ENCODE assay signal across 25 cellular contexts in genomic region chr17:27590864-27591263, GRCh38. TPM values are rescaled to one million over a fixed set of nuclear protein-coding genes. Genes with fewer than 3 reads are reported as not detected.
DNase-seq lines count a peak whose midpoint lies in the region; ATAC-seq and TF ChIP-seq lines count a peak whose summit lies in the region.
"Had no signal": no experiment of that assay in that cellular context is flagged by ENCODE, and none has a peak within 500 bp of the region (broad histone marks: within the 10 kb centered on the region; RNA-seq: fewer than 3 reads in every experiment).

No MANE protein-coding gene starts in this region.

- no peaks in the 10 kb centered on the region for H3K9me3 Mint-ChIP-seq in activated naive CD4-positive, alpha-beta T cell treated with anti-CD3 and anti-CD28 coated beads, Interleukin-2, amount 50 U/mL, for 72 hours
- H3K9me3 Mint-ChIP-seq in activated naive CD4-positive, alpha-beta T cell treated with anti-CD3 and anti-CD28 coated beads, Interleukin-2, amount 10 ng/mL, durations not matched to agents 7 days and 5 days = no peaks in the 10 kb centered on the region
- H3K9me3 Mint-ChIP-seq in H9 (no peaks in the 10 kb centered on the region), chondrocyte (ENCODE audit: low read depth) (no peaks in the 10 kb centered on the region)
- H3K9me3 Mint-ChIP-seq in stimulated activated effector memory CD8-positive, alpha-beta T cell treated with anti-CD3 and anti-CD28 coated beads, Interleukin-12 subunit alpha, Interleukin-12 subunit beta, amount 100 ng/mL, for 72 hours = no peaks in the 10 kb centered on the region
- H3K9me3 Mint-ChIP-seq: CD8-positive, alpha-beta memory T cell had no signal

- no peak overlapping the region for H4K5ac ChIP-seq in H9 (ENCODE audit: insufficient read length, low read depth, low read length)

- no peak overlapping the region for H2BK5ac ChIP-seq in H9 (ENCODE audit: insufficient read length, low read length)

- no peak for TF ChIP-seq CTCF in H9 (conservative IDR thresholded peaks at IDR 0.05)
- TF ChIP-seq CTCF in chondrocyte (IDR thresholded peaks at IDR 0.05) = no peak
- no peak for TF ChIP-seq CTCF in GM10248 (IDR thresholded peaks at IDR 0.05; ENCODE audit: control extremely low read depth, extremely low read depth, low read depth, missing control alignments)
- no peak for TF ChIP-seq CTCF in lower lobe of right lung (IDR thresholded peaks at IDR 0.05)

- no peaks in the 10 kb centered on the region for H3K27me3 Mint-ChIP-seq in activated naive CD4-positive, alpha-beta T cell treated with anti-CD3 and anti-CD28 coated beads, Interleukin-2, amount 10 ng/mL, durations not matched to agents 7 days and 5 days
- H3K27me3 Mint-ChIP-seq in H9 (ENCODE audit: low read depth) = no peaks in the 10 kb centered on the region
- no peaks in the 10 kb centered on the region for H3K27me3 Mint-ChIP-seq in chondrocyte (ENCODE audit: low read depth)
- H3K27me3 Mint-ChIP-seq: CD8-positive, alpha-beta memory T cell had no signal

- CTCF ChIA-PET in activated naive CD4-positive, alpha-beta T cell treated with anti-CD3 and anti-CD28 coated beads, Interleukin-2, amount 10 ng/mL, durations not matched to agents 7 days and 5 days (lab: Charles Lee) = interaction anchor here (0.8 to 1.5 kb wide), 4 partner anchors 9 to 20 kb away, joined by 3 to 6 read pairs (median 4); no protein-coding TSS in a partner anchor
- CTCF ChIA-PET in GM10248 (lab: Yijun Ruan, JAX) = interaction anchor here (1.4 to 10.1 kb wide), 4 partner anchors 11 to 354 kb away, joined by 3 to 140 read pairs (median 3); no protein-coding TSS in a partner anchor

- no peaks in the 10 kb centered on the region for H3K23me2 ChIP-seq in H9 (ENCODE audit: insufficient read length, low read depth, low read length, poor library complexity, severe bottlenecking)

- H3K23ac ChIP-seq in H9 (ENCODE audit: insufficient read length, low read depth, low read length) = no peak overlapping the region

- peaks cover 80% of the 10 kb centered on the region for H3K36me3 ChIP-seq in lower lobe of right lung
- H3K36me3 ChIP-seq: HAP-1, MG63 had no signal

- no peaks in the 10 kb centered on the region for H3K9me3 ChIP-seq in H9 (ENCODE audit: control insufficient read depth, low read depth, low read length)
- H3K9me3 ChIP-seq in lower lobe of right lung = no peaks in the 10 kb centered on the region
- H3K9me3 ChIP-seq: A549, HAP-1, MG63 had no signal

- no peaks in the 10 kb centered on the region for H3K27me3 ChIP-seq in H9 (ENCODE audit: insufficient read depth, low read length)
- no peaks in the 10 kb centered on the region for H3K27me3 ChIP-seq in lower lobe of right lung (ENCODE audit: low read depth)
- H3K27me3 ChIP-seq: MG63 had no signal

- WGBS in H9 (ENCODE audit: extremely low coverage, insufficient read length, low lambda C conversion rate) = no CpG with 5 or more reads among the region's 3 CpGs

- no peak overlapping the region for H2AFZ ChIP-seq in H9 (ENCODE audit: low read length)
- H2AFZ ChIP-seq: GM23248 had no signal

- H3K4me3 Mint-ChIP-seq in activated naive CD4-positive, alpha-beta T cell treated with anti-CD3 and anti-CD28 coated beads, Interleukin-2, amount 10 ng/mL, durations not matched to agents 7 days and 5 days = no peak overlapping the region
- H3K4me3 Mint-ChIP-seq in H9 (no peak overlapping the region), chondrocyte (ENCODE audit: unreplicated experiment) (no peak overlapping the region)
- H3K4me3 Mint-ChIP-seq in stimulated activated effector memory CD8-positive, alpha-beta T cell treated with anti-CD3 and anti-CD28 coated beads, Interleukin-12 subunit alpha, Interleukin-12 subunit beta, amount 100 ng/mL, for 72 hours = no peak overlapping the region
- H3K4me3 Mint-ChIP-seq: CD8-positive, alpha-beta memory T cell had no signal

- no peak overlapping the region for H2BK120ac ChIP-seq in H9 (ENCODE audit: low read depth, low read length, poor library complexity, severe bottlenecking)

- no peak overlapping the region for H3K4me2 ChIP-seq in H9 (ENCODE audit: insufficient read depth, insufficient read length, low read length)
- H3K4me2 ChIP-seq: A549 had no signal

- no peak for ATAC-seq in activated naive CD4-positive, alpha-beta T cell treated with anti-CD3 and anti-CD28 coated beads, Interleukin-2, amount 50 U/mL, for 72 hours
- ATAC-seq in stimulated activated effector memory CD8-positive, alpha-beta T cell treated with anti-CD3 and anti-CD28 coated beads, Interleukin-12 subunit alpha, Interleukin-12 subunit beta, amount 100 ng/mL, for 72 hours = no peak
- ATAC-seq in lower lobe of right lung = no peak
- ATAC-seq: A549, PC-3 had no signal

- H3K27ac Mint-ChIP-seq in activated naive CD4-positive, alpha-beta T cell treated with anti-CD3 and anti-CD28 coated beads, Interleukin-2, amount 50 U/mL, for 72 hours = peak overlapping the region; percentile 55 to 86
- H3K27ac Mint-ChIP-seq in activated naive CD4-positive, alpha-beta T cell treated with anti-CD3 and anti-CD28 coated beads, Interleukin-2, amount 10 ng/mL, durations not matched to agents 7 days and 5 days = no peak overlapping the region
- H3K27ac Mint-ChIP-seq in H9 (peak overlapping the region in 2 of 3 experiments; percentile 15 to 72; a peak in 3 of 7 replicates), chondrocyte (ENCODE audit: unreplicated experiment) (peak overlapping the region; percentile 12)
- H3K27ac Mint-ChIP-seq in stimulated activated effector memory CD8-positive, alpha-beta T cell treated with anti-CD3 and anti-CD28 coated beads, Interleukin-12 subunit alpha, Interleukin-12 subunit beta, amount 100 ng/mL, for 72 hours = peak overlapping the region; percentile 65

- no peak overlapping the region for H3K14ac ChIP-seq in H9 (ENCODE audit: insufficient read depth, low read length)

- H3K4me1 Mint-ChIP-seq in activated naive CD4-positive, alpha-beta T cell treated with anti-CD3 and anti-CD28 coated beads, Interleukin-2, amount 10 ng/mL, durations not matched to agents 7 days and 5 days = peaks cover 12% of the 10 kb centered on the region
- peaks cover 12 to 15% of the 10 kb centered on the region in 2 experiments for H3K4me1 Mint-ChIP-seq in H9
- H3K4me1 Mint-ChIP-seq in chondrocyte (ENCODE audit: low read depth) = peaks cover 26% of the 10 kb centered on the region
- peaks cover 16% of the 10 kb centered on the region for H3K4me1 Mint-ChIP-seq in stimulated activated effector memory CD8-positive, alpha-beta T cell treated with anti-CD3 and anti-CD28 coated beads, Interleukin-12 subunit alpha, Interleukin-12 subunit beta, amount 100 ng/mL, for 72 hours

- H3T11ph ChIP-seq in H9 (ENCODE audit: low read length) = no peak overlapping the region

- H4K8ac ChIP-seq in H9 (replicated peaks; ENCODE audit: insufficient read length, low read depth, low read length) = no peak overlapping the region

- no peak overlapping the region for H2BK12ac ChIP-seq in H9 (ENCODE audit: insufficient read length, low read depth, low read length)

- H4K20me1 ChIP-seq in H9 (ENCODE audit: control insufficient read depth, insufficient read depth, insufficient read length) = no peaks in the 10 kb centered on the region

- H3K18ac ChIP-seq in H9 (ENCODE audit: insufficient read length, low read depth, low read length) = no peak overlapping the region

- H3K4me1 ChIP-seq in H9 (ENCODE audit: insufficient read depth, low read length) (no peaks in the 10 kb centered on the region), lower lobe of right lung (no peaks in the 10 kb centered on the region)
- H3K4me1 ChIP-seq: HAP-1 had no signal

- no peak overlapping the region for H2AK5ac ChIP-seq in H9 (ENCODE audit: insufficient read length, low read length)

- no peak for DNase-seq in activated naive CD4-positive, alpha-beta T cell treated with anti-CD3 and anti-CD28 coated beads, Interleukin-2, amount 50 U/mL, for 72 hours (ENCODE audit: low spot score in 2 of 2)
- no peak for DNase-seq in activated naive CD4-positive, alpha-beta T cell treated with anti-CD3 and anti-CD28 coated beads, Interleukin-2, amount 10 ng/mL, durations not matched to agents 7 days and 5 days
- no peak for DNase-seq in H9
- DNase-seq in chondrocyte (ENCODE audit: low spot score) = no peak
- no peak for DNase-seq in stimulated activated effector memory CD8-positive, alpha-beta T cell treated with anti-CD3 and anti-CD28 coated beads, Interleukin-12 subunit alpha, Interleukin-12 subunit beta, amount 100 ng/mL, for 72 hours (ENCODE audit: low spot score in 2 of 2)
- DNase-seq in GM10248 (ENCODE audit: extremely low spot score) = no peak
- no peak for DNase-seq in lower lobe of right lung
- DNase-seq: AML-193; C1 segment of cervical spinal cord; DMS 273 treated with DMSO at 0.1 percent for 48 hours; DMS79; GF-D8; GM23248; KG1; MG63; NCI-H1694; NCI-H2029 treated with DMSO at 0.1 percent for 48 hours; NCI-H446 treated with DMSO at 0.1 percent for 48 hours; NCI-H526; NCI-H82; NK-92 treated with Interleukin-12 subunit alpha and Interleukin-12 subunit beta, amount 100 ng/mL, for 24 hours; PC-3 had no signal

- no peak overlapping the region for H3K4me3 ChIP-seq in lower lobe of right lung
- H3K4me3 ChIP-seq: A549, GM23248, HAP-1, MG63 had no signal

- no peak overlapping the region for H3K9ac ChIP-seq in H9 (ENCODE audit: extremely low read depth, insufficient read length, low read length)
- H3K9ac ChIP-seq: GM23248 had no signal

- H2BK20ac ChIP-seq in H9 (ENCODE audit: low read depth, low read length, poor library complexity, severe bottlenecking) = no peak overlapping the region

- no peaks in the 10 kb centered on the region for H3K79me1 ChIP-seq in H9 (ENCODE audit: insufficient read depth, low read depth, low read length, poor library complexity, severe bottlenecking)

- H3K4ac ChIP-seq in H9 (ENCODE audit: low read depth, low read length) = no peak overlapping the region

- peaks cover 4 to 42% of the 10 kb centered on the region in 2 donors for H3K36me3 Mint-ChIP-seq in activated naive CD4-positive, alpha-beta T cell treated with anti-CD3 and anti-CD28 coated beads, Interleukin-2, amount 50 U/mL, for 72 hours
- peaks cover 6% of the 10 kb centered on the region for H3K36me3 Mint-ChIP-seq in activated naive CD4-positive, alpha-beta T cell treated with anti-CD3 and anti-CD28 coated beads, Interleukin-2, amount 10 ng/mL, durations not matched to agents 7 days and 5 days
- H3K36me3 Mint-ChIP-seq in H9 (ENCODE audit: insufficient read depth in 1 of 3, low read depth in 3 of 3) = peaks cover 4 to 21% (median 7%) of the 10 kb centered on the region in 3 experiments; a peak in 5 of 7 replicates
- H3K36me3 Mint-ChIP-seq in chondrocyte (ENCODE audit: low read depth) = peaks cover 40% of the 10 kb centered on the region
- H3K36me3 Mint-ChIP-seq in stimulated activated effector memory CD8-positive, alpha-beta T cell treated with anti-CD3 and anti-CD28 coated beads, Interleukin-12 subunit alpha, Interleukin-12 subunit beta, amount 100 ng/mL, for 72 hours = peaks cover 30% of the 10 kb centered on the region

- POLR2A ChIA-PET in GM10248 (lab: Yijun Ruan, JAX) = no interaction called here

- H3K79me2 ChIP-seq in H9 (ENCODE audit: insufficient read depth, low read length) = no peaks in the 10 kb centered on the region

- H3K27ac ChIP-seq in H9 (ENCODE audit: insufficient read length, low read depth, low read length) (no peak overlapping the region), lower lobe of right lung (no peak overlapping the region)
- H3K27ac ChIP-seq: A549, GM23248 had no signal

- H2BK15ac ChIP-seq in H9 (ENCODE audit: low read depth, low read length) = no peak overlapping the region

- no peak overlapping the region for H3K56ac ChIP-seq in H9 (ENCODE audit: insufficient read length, low read depth, low read length)

- H4K91ac ChIP-seq in H9 (ENCODE audit: insufficient read length, low read depth, low read length) = no peak overlapping the region

- intact Hi-C loops in lower lobe of right lung (cut with DNase I) = no loop called here

RNA-seq across cellular contexts. Expression of gene LGALS9, which starts 40.1 kb away (rescaled TPM):
- 10 to 100 TPM; 22.2 to 71.5 TPM for total RNA-seq in activated naive CD4-positive, alpha-beta T cell treated with anti-CD3 and anti-CD28 coated beads, Interleukin-2, amount 50 U/mL, for 72 hours
- total RNA-seq in H9 (2021) (2.0 and 2.5 TPM in 2 replicates), chondrocyte (2.1 to 4.3 TPM (median 2.9 TPM) in 3 replicates), lower lobe of right lung (349 TPM)
